ENCODE assay signal across 28 cellular contexts in the genomic region with DNA sequence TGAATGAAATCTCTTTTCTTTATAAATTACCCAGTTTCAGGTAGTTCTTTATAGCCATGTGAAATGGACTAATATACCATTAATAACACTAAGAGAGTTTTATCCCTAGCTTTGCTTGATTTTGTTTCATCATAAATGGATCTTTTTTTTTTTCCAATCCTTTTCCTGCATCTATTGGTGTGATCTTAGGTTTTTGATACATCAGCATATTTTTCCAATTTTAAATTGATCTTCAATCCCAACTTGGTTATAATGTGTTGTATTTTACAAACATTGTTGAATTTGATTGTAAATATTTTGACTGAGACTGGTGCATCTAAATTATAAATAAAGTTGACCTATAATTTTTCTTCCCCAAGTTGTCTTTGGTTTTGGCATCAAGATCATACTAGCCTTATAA.
"Had no signal": no experiment of that assay in that cellular context is flagged by ENCODE, and none has a peak within 500 bp of the region (broad histone marks: within the 10 kb centered on the region; RNA-seq: fewer than 3 reads in every experiment).

No MANE protein-coding gene starts in this region.

- H3K4me3 Mint-ChIP-seq: dendritic cell treated with granulocyte-macrophage colony-stimulating factor and Interleukin-4, amounts not matched to agents 40 ng/mL and 50 ng/mL, for 4 days; effector memory CD8-positive, alpha-beta T cell; endodermal cell; mesothelial cell of epicardium; naive B cell had no signal

- H3K27ac Mint-ChIP-seq: dendritic cell treated with granulocyte-macrophage colony-stimulating factor and Interleukin-4, amounts not matched to agents 40 ng/mL and 50 ng/mL, for 4 days; effector memory CD8-positive, alpha-beta T cell; endodermal cell; mesothelial cell of epicardium; naive B cell had no signal

- H3K9me3 Mint-ChIP-seq: effector memory CD8-positive, alpha-beta T cell had no signal

- ATAC-seq: effector memory CD8-positive, alpha-beta T cell; esophagus mucosa; gastrocnemius medialis; heart right ventricle; left cardiac atrium; left lung; left ventricle myocardium superior; lower lobe of right lung; mucosa of descending colon had no signal

- H3K27ac ChIP-seq: colonic mucosa, epithelial cell of prostate, esophagus squamous epithelium, gastrocnemius medialis, heart right ventricle, left lung, lower lobe of right lung had no signal

- H3K27me3 Mint-ChIP-seq: dendritic cell treated with granulocyte-macrophage colony-stimulating factor and Interleukin-4, amounts not matched to agents 40 ng/mL and 50 ng/mL, for 4 days; effector memory CD8-positive, alpha-beta T cell; naive B cell had no signal

- H3K4me3 ChIP-seq: colonic mucosa, esophagus squamous epithelium, gastrocnemius medialis, heart right ventricle, left lung, lower lobe of right lung, mucosa of descending colon had no signal

- H3K36me3 ChIP-seq: colonic mucosa, heart right ventricle, left lung, lower lobe of right lung had no signal

- DNase-seq: colonic mucosa; cortex of kidney; effector CD8-positive, alpha-beta T cell; effector memory CD8-positive, alpha-beta T cell; endodermal cell; erythroblast; esophagus squamous epithelium; foreskin fibroblast; foreskin melanocyte; gastrocnemius medialis; glutamatergic neuron; head of caudate nucleus; heart right ventricle; hippocampal formation; left cardiac atrium; left lung; left ventricle myocardium superior; lower lobe of right lung; mesenchymal stem cell; mucosa of descending colon; naive B cell had no signal

- H3K27me3 ChIP-seq: colonic mucosa, esophagus squamous epithelium, gastrocnemius medialis, heart right ventricle, left lung had no signal

- FAIRE-seq: endometrium, islet of Langerhans, keratinocyte had no signal

- H3K9me3 ChIP-seq: colonic mucosa, esophagus squamous epithelium, gastrocnemius medialis, left lung had no signal
